ENCODE assay signal across 8 cellular contexts in genomic region chr2:71460595-71461303, GRCh38. TPM values are rescaled to one million over a fixed set of nuclear protein-coding genes. Genes with fewer than 3 reads are reported as not detected.
DNase-seq lines count a peak whose midpoint lies in the region; ATAC-seq and TF ChIP-seq lines count a peak whose summit lies in the region.

No MANE protein-coding gene starts in this region.

- H2AFZ ChIP-seq in neural cell (ENCODE audit: low read depth, low read length), result no peak overlapping the region

- H3K9me3 ChIP-seq in neural cell (ENCODE audit: low read length), result no peaks in the 10 kb centered on the region

- no peak overlapping the region for H3K4me2 ChIP-seq in neural cell (ENCODE audit: low read length)

- no peak overlapping the region for H3K27ac ChIP-seq in neural cell (ENCODE audit: low read length)

- H3K79me2 ChIP-seq in neural cell (replicated peaks; ENCODE audit: insufficient read depth, low read length), result no peaks in the 10 kb centered on the region

- DNase-seq in ELF-1 (ENCODE audit: low read depth, low spot score) (peak; percentile 51), MV-4-11 (lab: John Stamatoyannopoulos, UW) (peak; percentile 21), epithelial cell of proximal tubule (ENCODE audit: low read depth) (no peak), T1000 (lab: John Stamatoyannopoulos, UW) (no peak)
- no peak for DNase-seq in stimulated activated naive CD8-positive, alpha-beta T cell treated with anti-CD3 and anti-CD28 coated beads, Interleukin-15, amount 100 ng/mL, for 72 hours
- no peak for DNase-seq in stimulated activated naive CD8-positive, alpha-beta T cell treated with anti-CD3 and anti-CD28 coated beads, Interleukin-15, Interleukin-2, amounts not matched to agents 100 U/mL and 50 U/mL, for 24 hours

- no peak overlapping the region for H3K27ac Mint-ChIP-seq in stimulated activated naive CD8-positive, alpha-beta T cell treated with anti-CD3 and anti-CD28 coated beads, Interleukin-15, amount 100 ng/mL, for 72 hours

- ATAC-seq in GM19463 (IDR thresholded peaks at IDR 0.05; ENCODE audit: unreplicated experiment), result no peak
- ATAC-seq in stimulated activated naive CD8-positive, alpha-beta T cell treated with anti-CD3 and anti-CD28 coated beads, Interleukin-15, amount 100 ng/mL, for 72 hours, result no peak
- ATAC-seq in stimulated activated naive CD8-positive, alpha-beta T cell treated with anti-CD3 and anti-CD28 coated beads, Interleukin-15, Interleukin-2, amounts not matched to agents 100 U/mL and 50 U/mL, for 24 hours, result no peak

- H3K27me3 ChIP-seq in neural cell (ENCODE audit: insufficient read depth, low read depth, low read length), result peaks cover 25% of the 10 kb centered on the region

- H3K9me2 ChIP-seq in neural cell (ENCODE audit: insufficient read depth, low read length), result no peaks in the 10 kb centered on the region

- H3K9ac ChIP-seq in neural cell (ENCODE audit: low read length), result no peak overlapping the region

- no peak overlapping the region for H3K4me3 ChIP-seq in epithelial cell of proximal tubule (ENCODE audit: low read depth, low read length)
- no peak overlapping the region for H3K4me3 ChIP-seq in neural cell (ENCODE audit: low read length)

- H3K4me3 Mint-ChIP-seq in stimulated activated naive CD8-positive, alpha-beta T cell treated with anti-CD3 and anti-CD28 coated beads, Interleukin-15, amount 100 ng/mL, for 72 hours, result no peak overlapping the region

- H3K27me3 Mint-ChIP-seq in stimulated activated naive CD8-positive, alpha-beta T cell treated with anti-CD3 and anti-CD28 coated beads, Interleukin-15, amount 100 ng/mL, for 72 hours, result peaks cover 24% of the 10 kb centered on the region

- H3F3A ChIP-seq in neural cell (ENCODE audit: insufficient read depth, low read length, poor library complexity, severe bottlenecking), result no peaks in the 10 kb centered on the region

- no peaks in the 10 kb centered on the region for H4K20me1 ChIP-seq in neural cell (ENCODE audit: insufficient read depth)

- no peak for TF ChIP-seq RAD21 in neural cell (conservative IDR thresholded peaks at IDR 0.05)

- H3K9me3 Mint-ChIP-seq in stimulated activated naive CD8-positive, alpha-beta T cell treated with anti-CD3 and anti-CD28 coated beads, Interleukin-15, amount 100 ng/mL, for 72 hours, result no peaks in the 10 kb centered on the region

- H3K4me1 Mint-ChIP-seq in stimulated activated naive CD8-positive, alpha-beta T cell treated with anti-CD3 and anti-CD28 coated beads, Interleukin-15, amount 100 ng/mL, for 72 hours, result peaks cover 7% of the 10 kb centered on the region

- TF ChIP-seq CTCF in epithelial cell of proximal tubule (conservative IDR thresholded peaks at IDR 0.05; ENCODE audit: low read depth, low read length), result peak; percentile 80
- TF ChIP-seq CTCF in neural cell (IDR thresholded peaks at IDR 0.05; ENCODE audit: poor library complexity, severe bottlenecking), result peak; percentile 31

- no peak for TF ChIP-seq EP300 in neural cell (conservative IDR thresholded peaks at IDR 0.05; ENCODE audit: poor library complexity, severe bottlenecking)

- no peaks in the 10 kb centered on the region for H3K36me3 ChIP-seq in neural cell (ENCODE audit: insufficient read depth, low read length)

TF ChIP-seq in neural cell, 6 proteins besides CTCF, POLR2A, EP300 and RAD21:
- no peak for TF ChIP-seq SMC3 (conservative IDR thresholded peaks at IDR 0.05; ENCODE audit: poor library complexity)
- TF ChIP-seq, protein P1, sequence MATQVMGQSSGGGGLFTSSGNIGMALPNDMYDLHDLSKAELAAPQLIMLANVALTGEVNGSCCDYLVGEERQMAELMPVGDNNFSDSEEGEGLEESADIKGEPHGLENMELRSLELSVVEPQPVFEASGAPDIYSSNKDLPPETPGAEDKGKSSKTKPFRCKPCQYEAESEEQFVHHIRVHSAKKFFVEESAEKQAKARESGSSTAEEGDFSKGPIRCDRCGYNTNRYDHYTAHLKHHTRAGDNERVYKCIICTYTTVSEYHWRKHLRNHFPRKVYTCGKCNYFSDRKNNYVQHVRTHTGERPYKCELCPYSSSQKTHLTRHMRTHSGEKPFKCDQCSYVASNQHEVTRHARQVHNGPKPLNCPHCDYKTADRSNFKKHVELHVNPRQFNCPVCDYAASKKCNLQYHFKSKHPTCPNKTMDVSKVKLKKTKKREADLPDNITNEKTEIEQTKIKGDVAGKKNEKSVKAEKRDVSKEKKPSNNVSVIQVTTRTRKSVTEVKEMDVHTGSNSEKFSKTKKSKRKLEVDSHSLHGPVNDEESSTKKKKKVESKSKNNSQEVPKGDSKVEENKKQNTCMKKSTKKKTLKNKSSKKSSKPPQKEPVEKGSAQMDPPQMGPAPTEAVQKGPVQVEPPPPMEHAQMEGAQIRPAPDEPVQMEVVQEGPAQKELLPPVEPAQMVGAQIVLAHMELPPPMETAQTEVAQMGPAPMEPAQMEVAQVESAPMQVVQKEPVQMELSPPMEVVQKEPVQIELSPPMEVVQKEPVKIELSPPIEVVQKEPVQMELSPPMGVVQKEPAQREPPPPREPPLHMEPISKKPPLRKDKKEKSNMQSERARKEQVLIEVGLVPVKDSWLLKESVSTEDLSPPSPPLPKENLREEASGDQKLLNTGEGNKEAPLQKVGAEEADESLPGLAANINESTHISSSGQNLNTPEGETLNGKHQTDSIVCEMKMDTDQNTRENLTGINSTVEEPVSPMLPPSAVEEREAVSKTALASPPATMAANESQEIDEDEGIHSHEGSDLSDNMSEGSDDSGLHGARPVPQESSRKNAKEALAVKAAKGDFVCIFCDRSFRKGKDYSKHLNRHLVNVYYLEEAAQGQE (IDR thresholded peaks at IDR 0.05; ENCODE audit: borderline replicate concordance), result no peak
TF ChIP-seq in neural cell: peak in this region for 0.

RNA-seq across cellular contexts. Expression of gene DYSF, which starts 7.4 kb away (rescaled TPM):
- 6.3 and 8.2 TPM in 2 replicates for total RNA-seq in epithelial cell of proximal tubule
- 0.04 TPM in 1 of 2 replicates, not detected in the other for polyA plus RNA-seq in neural cell
- polyA minus RNA-seq in neural cell, result under 0.01 and 0.35 TPM in 2 replicates

Comparison
In these comparisons a context has a peak if more than half of its experiments do, and no peak if none do; other contexts are left out.
1. DNase-seq: peak in ELF-1 (single experiment) and MV-4-11 (single experiment); none in epithelial cell of proximal tubule (single experiment), stimulated activated naive CD8-positive, alpha-beta T cell treated with anti-CD3 and anti-CD28 coated beads, Interleukin-15, amount 100 ng/mL, for 72 hours (0 of 2), stimulated activated naive CD8-positive, alpha-beta T cell treated with anti-CD3 and anti-CD28 coated beads, Interleukin-15, Interleukin-2, amounts not matched to agents 100 U/mL and 50 U/mL, for 24 hours (single experiment) and T1000 (single experiment).